Comparison of ENCODE assay signal across 12 cellular contexts in genomic region chr9:127264462-127265040, GRCh38. TPM values are rescaled to one million over a fixed set of nuclear protein-coding genes. Genes with fewer than 3 reads are reported as not detected.
DNase-seq lines count a peak whose midpoint lies in the region; ATAC-seq and TF ChIP-seq lines count a peak whose summit lies in the region.
"Had no signal": no experiment of that assay in that cellular context is flagged by ENCODE, and none has a peak within 500 bp of the region (broad histone marks: within the 10 kb centered on the region; RNA-seq: fewer than 3 reads in every experiment).

TSS of gene GARNL3 (plus strand) at chr9:127264774. CDS start at chr9:127264878, 104 bp downstream.

- peak; percentile 42 to 66 (median 51) for ATAC-seq in heart left ventricle
- ATAC-seq in HG03565 (IDR thresholded peaks at IDR 0.05; ENCODE audit: unreplicated experiment), result no peak
- no peak for ATAC-seq in GM18519 (IDR thresholded peaks at IDR 0.05; ENCODE audit: low FRiP score, unreplicated experiment)
- ATAC-seq in activated naive CD4-positive, alpha-beta T cell treated with anti-CD3 and anti-CD28 coated beads, Interleukin-2, amount 50 U/mL, for 72 hours, result no peak
- ATAC-seq: foreskin keratinocyte had no signal

- TF ChIP-seq CTCF in BE2C (IDR thresholded peaks at IDR 0.05; ENCODE audit: low read depth, low read length) (no peak), Peyer's patch (IDR thresholded peaks at IDR 0.05) (no peak), heart left ventricle (IDR thresholded peaks at IDR 0.05) (no peak)

- H3K27me3 ChIP-seq in BE2C, result no peaks in the 10 kb centered on the region
- no peaks in the 10 kb centered on the region for H3K27me3 ChIP-seq in Peyer's patch
- H3K27me3 ChIP-seq in heart left ventricle, result no peaks in the 10 kb centered on the region
- no peaks in the 10 kb centered on the region for H3K27me3 ChIP-seq in HAP-1 (ENCODE audit: low read depth)
- H3K27me3 ChIP-seq: foreskin keratinocyte had no signal

- no peaks in the 10 kb centered on the region; the same call in 1 of the 2 replicates for H3K36me3 ChIP-seq in BE2C
- no peaks in the 10 kb centered on the region for H3K36me3 ChIP-seq in Peyer's patch
- peaks cover 0 to 2% (median 0%) of the 10 kb centered on the region in 9 donors for H3K36me3 ChIP-seq in heart left ventricle
- H3K36me3 ChIP-seq in HAP-1 (replicated peaks), result no peaks in the 10 kb centered on the region

- in situ Hi-C loops in HAP-1 (cut with MboI; ENCODE audit: low sequenced_read_pairs), result no loop called here

- no peak for TF ChIP-seq POLR2A in Peyer's patch (IDR thresholded peaks at IDR 0.05)
- TF ChIP-seq POLR2A in heart left ventricle (IDR thresholded peaks at IDR 0.05), result no peak

- no peaks in the 10 kb centered on the region for H3K9me3 Mint-ChIP-seq in activated naive CD4-positive, alpha-beta T cell treated with anti-CD3 and anti-CD28 coated beads, Interleukin-2, amount 50 U/mL, for 72 hours

- intact Hi-C loops in heart left ventricle (cut with DNase I), result loop anchor here in 1 of 10 donors (5.0 kb wide), 1 partner anchor 53 kb away; no protein-coding TSS in a partner anchor

- H3K9me3 ChIP-seq in BE2C, result no peaks in the 10 kb centered on the region
- H3K9me3 ChIP-seq in Peyer's patch, result no peaks in the 10 kb centered on the region
- H3K9me3 ChIP-seq in heart left ventricle, result no peaks in the 10 kb centered on the region
- no peaks in the 10 kb centered on the region for H3K9me3 ChIP-seq in HAP-1

- no peak within 1 kb of the TSS for H3K27ac Mint-ChIP-seq in activated naive CD4-positive, alpha-beta T cell treated with anti-CD3 and anti-CD28 coated beads, Interleukin-2, amount 50 U/mL, for 72 hours

- H3K4me3 ChIP-seq in BE2C (ENCODE audit: low read depth, low read length), result peak within 1 kb of the TSS; percentile 70
- H3K4me3 ChIP-seq in Peyer's patch, result no peak within 1 kb of the TSS
- peak within 1 kb of the TSS in 9 of 12 donors; percentile 21 to 57 (median 44) for H3K4me3 ChIP-seq in heart left ventricle
- no peak within 1 kb of the TSS for H3K4me3 ChIP-seq in HAP-1

- no peaks in the 10 kb centered on the region for H3K36me3 Mint-ChIP-seq in activated naive CD4-positive, alpha-beta T cell treated with anti-CD3 and anti-CD28 coated beads, Interleukin-2, amount 50 U/mL, for 72 hours

- H3K4me1 ChIP-seq in BE2C (peaks cover 29% of the 10 kb centered on the region), Peyer's patch (no peaks in the 10 kb centered on the region), heart left ventricle (peaks cover 0 to 36% (median 9%) of the 10 kb centered on the region in 12 donors), HAP-1 (no peaks in the 10 kb centered on the region)
- H3K4me1 ChIP-seq: foreskin keratinocyte had no signal

- DNase-seq in BE2C (peak; percentile 59), Peyer's patch (no peak), heart left ventricle (peak in 1 of 5 donors; percentile 32), pons (ENCODE audit: low spot score) (peak; percentile 60), HAP-1 (ENCODE audit: low spot score in 2 of 2) (no peak)
- DNase-seq in activated naive CD4-positive, alpha-beta T cell treated with anti-CD3 and anti-CD28 coated beads, Interleukin-2, amount 50 U/mL, for 72 hours (ENCODE audit: low spot score in 2 of 2), result no peak
- DNase-seq: activated T-cell treated with anti-CD3 and anti-CD28 coated beads for 4 hours; foreskin keratinocyte; mesendoderm; stimulated activated CD4-positive, alpha-beta T cell treated with anti-CD3 and anti-CD28 coated beads, Interleukin-12 subunit alpha, Interleukin-12 subunit beta, amount 100 ng/mL, for 4 hours had no signal

- WGBS in heart left ventricle, 4 donors, result 43 to 52% (median 49%) methylated on average over 7 of the region's 7 CpGs

- H3K27ac ChIP-seq in Peyer's patch (no peak within 1 kb of the TSS), heart left ventricle (peak within 1 kb of the TSS in 11 of 12 donors; percentile 32 to 86 (median 59))
- H3K27ac ChIP-seq: foreskin keratinocyte had no signal

RNA-seq across cellular contexts. Expression of gene GARNL3, which starts in this region (rescaled TPM):
- 6.8 TPM for polyA plus RNA-seq in BE2C (2012; ENCODE audit: insufficient read depth, insufficient read length, low read depth)
- total RNA-seq in Peyer's patch (10 to 100 TPM; 12.3 to 78.4 (median 23.7) TPM), heart left ventricle (10 to 100 TPM; 11.9 to 60.4 (median 26.0) TPM)
- polyA plus RNA-seq in heart left ventricle, result 10 to 100 TPM in 1 of 2 donors, 1 to 10 TPM in 1; 7.1 to 14.9 TPM
- 1 to 10 TPM; 3.5 to 5.4 TPM for total RNA-seq in activated naive CD4-positive, alpha-beta T cell treated with anti-CD3 and anti-CD28 coated beads, Interleukin-2, amount 50 U/mL, for 72 hours

Comparison
In these comparisons a context has a peak if more than half of its experiments do, and no peak if none do; other contexts are left out.
1. DNase-seq: peak in BE2C (single experiment) and pons (single experiment); none in Peyer's patch (0 of 3), HAP-1 (0 of 2) and activated naive CD4-positive, alpha-beta T cell treated with anti-CD3 and anti-CD28 coated beads, Interleukin-2, amount 50 U/mL, for 72 hours (0 of 2).
2. H3K4me3 ChIP-seq: peak in BE2C (single experiment) and heart left ventricle (9 of 12); none in Peyer's patch (0 of 4) and HAP-1 (single experiment).
3. H3K27ac ChIP-seq: peak in heart left ventricle (11 of 12); none in Peyer's patch (0 of 4).
4. ATAC-seq: peak in heart left ventricle (4 of 4); none in HG03565 (single experiment), GM18519 (single experiment) and activated naive CD4-positive, alpha-beta T cell treated with anti-CD3 and anti-CD28 coated beads, Interleukin-2, amount 50 U/mL, for 72 hours (0 of 2).